23 cellular contexts compared by ENCODE assay signal in the genomic region with DNA sequence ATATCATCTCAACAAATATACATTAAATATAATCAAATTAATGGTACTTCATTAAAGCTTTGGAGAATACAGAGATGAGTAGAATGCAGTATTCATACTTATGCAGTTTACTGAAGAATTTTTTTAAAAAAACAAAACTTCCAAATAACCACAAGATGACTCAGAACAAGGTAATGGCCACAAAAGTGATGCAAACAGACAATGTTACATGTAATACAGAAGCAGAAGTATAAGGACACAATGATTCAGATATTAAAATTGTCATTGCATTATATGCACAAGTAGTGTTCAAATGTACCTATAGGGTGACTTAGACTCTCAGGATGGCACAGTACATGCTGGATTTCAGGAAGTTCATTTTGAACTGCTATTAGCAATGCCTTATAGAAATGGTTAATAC.
DNase-seq lines count a peak whose midpoint lies in the region; ATAC-seq and TF ChIP-seq lines count a peak whose summit lies in the region.
"Had no signal": no experiment of that assay in that cellular context is flagged by ENCODE, and none has a peak within 500 bp of the region (broad histone marks: within the 10 kb centered on the region; RNA-seq: fewer than 3 reads in every experiment).

No MANE protein-coding gene starts in this region.

- TF ChIP-seq CTCF in choroid plexus epithelial cell (conservative IDR thresholded peaks at IDR 0.05; ENCODE audit: low read depth, low read length) (no peak), transverse colon (IDR thresholded peaks at IDR 0.05) (no peak), body of pancreas (IDR thresholded peaks at IDR 0.05) (no peak)

- no peaks in the 10 kb centered on the region for H3K27me3 ChIP-seq in transverse colon
- no peaks in the 10 kb centered on the region for H3K27me3 ChIP-seq in body of pancreas
- H3K27me3 ChIP-seq: SJSA1, tibial nerve had no signal

- no peak overlapping the region for H3K27ac ChIP-seq in transverse colon
- no peak overlapping the region for H3K27ac ChIP-seq in body of pancreas
- H3K27ac ChIP-seq: A549, PC-9, SJSA1, tibial nerve had no signal

- DNase-seq in NOMO-1 treated with DMSO at 0.1 percent for 48 hours (lab: John Stamatoyannopoulos, UW; ENCODE audit: unreplicated experiment) (peak; percentile 32), NOMO-1 treated with dmso at 0.1 percent for 144 hours (lab: John Stamatoyannopoulos, UW; ENCODE audit: unreplicated experiment) (no peak), OCI-M1 (lab: John Stamatoyannopoulos, UW) (peak; percentile 86), choroid plexus epithelial cell (ENCODE audit: low read depth) (peak; percentile 52), skeletal muscle cell (ENCODE audit: low read depth) (peak; percentile 24), iPS-NIHi7 (ENCODE audit: extremely low spot score) (no peak), transverse colon (no peak), body of pancreas (no peak)
- DNase-seq: activated CD4-positive, alpha-beta T cell treated with anti-CD3 and anti-CD28 coated beads for 1 hour; activated effector memory CD4-positive, alpha-beta T cell treated with anti-CD3 and anti-CD28 coated beads, Interleukin-2, amount 50 U/mL, for 16 hours; amygdala; CD4-positive, CD25-positive, alpha-beta regulatory T cell; DMS79 treated with DMSO at 0.1 percent for 48 hours; H9; KBM-7; NCI-H1105; NCI-H526 treated with DMSO at 0.1 percent for 48 hours; PC-9; stimulated activated naive B cell treated with anti-CD40 and anti-IgM and Interleukin-4, amounts not matched to agents 10 μg/mL and 1 μg/mL and 100 μg/mL, for 72 hours had no signal

- H3K9me3 ChIP-seq in transverse colon, result no peaks in the 10 kb centered on the region
- no peaks in the 10 kb centered on the region for H3K9me3 ChIP-seq in body of pancreas
- H3K9me3 ChIP-seq: A549, SJSA1, tibial nerve had no signal

- intact Hi-C loops in transverse colon (cut with DNase I; ENCODE audit: low total_unique reads), result no loop called here
- intact Hi-C loops in body of pancreas (cut with DNase I), result no loop called here

- no peak for ATAC-seq in body of pancreas
- ATAC-seq: A549; left lobe of liver; stimulated activated naive B cell treated with anti-CD40 and anti-IgM and Interleukin-4, amounts not matched to agents 10 μg/mL and 1 μg/mL and 100 μg/mL, for 72 hours had no signal

- no peak overlapping the region for H3K4me3 ChIP-seq in choroid plexus epithelial cell (ENCODE audit: low read depth, low read length)
- H3K4me3 ChIP-seq in skeletal muscle cell (ENCODE audit: low read depth, low read length), result no peak overlapping the region
- H3K4me3 ChIP-seq in transverse colon, result no peak overlapping the region
- no peak overlapping the region for H3K4me3 ChIP-seq in body of pancreas
- H3K4me3 ChIP-seq: A549, PC-9, SJSA1, tibial nerve had no signal

- H3K36me3 ChIP-seq in transverse colon (no peaks in the 10 kb centered on the region), body of pancreas (replicated peaks in 1 of 2; ENCODE audit: insufficient read depth in 1 of 2, low read depth in 2 of 2) (no peaks in the 10 kb centered on the region)
- H3K36me3 ChIP-seq: SJSA1, tibial nerve had no signal

- no peak for TF ChIP-seq EP300 in transverse colon (IDR thresholded peaks at IDR 0.05; ENCODE audit: low read depth)

- in situ Hi-C loops in transverse colon (cut with MboI; ENCODE audit: low pct_ligation_motif_present in 1 of 4, low pct_unique_long_range_greater_than_20kb in 1 of 4, low sequenced_read_pairs in 3 of 4), result no loop called here

- H3K4me1 ChIP-seq in transverse colon, result no peaks in the 10 kb centered on the region
- no peaks in the 10 kb centered on the region for H3K4me1 ChIP-seq in body of pancreas
- H3K4me1 ChIP-seq: A549, SJSA1, tibial nerve had no signal

- TF ChIP-seq POLR2A in transverse colon (IDR thresholded peaks at IDR 0.05) (no peak), body of pancreas (IDR thresholded peaks at IDR 0.05) (no peak)

Comparison
In these comparisons a context has a peak if more than half of its experiments do, and no peak if none do; other contexts are left out.
1. DNase-seq: peak in NOMO-1 treated with DMSO at 0.1 percent for 48 hours (single experiment), OCI-M1 (single experiment), choroid plexus epithelial cell (single experiment) and skeletal muscle cell (single experiment); none in NOMO-1 treated with dmso at 0.1 percent for 144 hours (single experiment), iPS-NIHi7 (single experiment), transverse colon (single experiment) and body of pancreas (0 of 4).